Comparison of ENCODE assay signal across 22 cellular contexts in the genomic region with DNA sequence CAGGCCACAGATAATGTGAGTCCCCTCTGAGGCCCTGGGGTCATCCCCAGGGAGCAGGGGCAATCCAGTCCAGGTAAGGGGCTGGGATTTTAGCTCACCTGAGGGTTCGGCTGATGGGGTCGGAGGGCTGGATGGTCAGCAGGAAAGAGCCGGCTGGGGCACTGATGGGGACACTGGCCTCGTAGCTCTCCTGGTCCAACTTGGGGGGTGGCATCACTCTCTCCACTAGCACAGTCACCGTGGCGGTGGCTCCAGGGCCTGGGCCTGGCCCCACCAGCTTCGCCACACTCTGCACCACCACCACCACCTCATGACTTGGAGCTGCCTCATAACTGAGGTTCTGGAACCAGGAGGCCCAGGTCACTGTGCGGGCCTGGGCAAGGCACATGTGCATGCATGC. TPM values are rescaled to one million over a fixed set of nuclear protein-coding genes. Genes with fewer than 3 reads are reported as not detected.
DNase-seq lines count a peak whose midpoint lies in the region; ATAC-seq, FAIRE-seq and TF ChIP-seq lines count a peak whose summit lies in the region.
"Had no signal": no experiment of that assay in that cellular context is flagged by ENCODE, and none has a peak within 500 bp of the region (broad histone marks: within the 10 kb centered on the region; RNA-seq: fewer than 3 reads in every experiment).

No MANE protein-coding gene starts in this region.

- H3K4me3 Mint-ChIP-seq in neural progenitor cell = no peak overlapping the region
- H3K4me3 Mint-ChIP-seq in activated naive CD4-positive, alpha-beta T cell treated with anti-CD3 and anti-CD28 coated beads for 36 hours = no peak overlapping the region
- H3K4me3 Mint-ChIP-seq: CD4-positive, CD25-positive, alpha-beta regulatory T cell; GM23338; HFFc6; IgD-negative memory B cell had no signal

- no peak for TF ChIP-seq CTCF in PC-9 (conservative IDR thresholded peaks at IDR 0.05)
- TF ChIP-seq CTCF in kidney (IDR thresholded peaks at IDR 0.05; ENCODE audit: borderline replicate concordance, extremely low read depth, insufficient read depth) = no peak
- TF ChIP-seq CTCF in neural progenitor cell (IDR thresholded peaks at IDR 0.05) = no peak

- H3K27ac ChIP-seq in PC-9 (no peak overlapping the region), kidney (ENCODE audit: low read depth in 2 of 2, low read length in 2 of 2) (peak overlapping the region in 1 of 2 donors; percentile 61), neural progenitor cell (no peak overlapping the region)

- H3K27me3 Mint-ChIP-seq in neural progenitor cell (ENCODE audit: insufficient read depth, low read depth) = peaks cover 18% of the 10 kb centered on the region
- no peaks in the 10 kb centered on the region for H3K27me3 Mint-ChIP-seq in activated naive CD4-positive, alpha-beta T cell treated with anti-CD3 and anti-CD28 coated beads for 36 hours (ENCODE audit: low read depth)

- no peaks in the 10 kb centered on the region for H3K36me3 Mint-ChIP-seq in neural progenitor cell
- H3K36me3 Mint-ChIP-seq in activated naive CD4-positive, alpha-beta T cell treated with anti-CD3 and anti-CD28 coated beads for 36 hours (ENCODE audit: low read depth) = no peaks in the 10 kb centered on the region
- H3K36me3 Mint-ChIP-seq: CD4-positive, CD25-positive, alpha-beta regulatory T cell; IgD-negative memory B cell had no signal

- H3K4me3 ChIP-seq in PC-9 = no peak overlapping the region
- no peak overlapping the region for H3K4me3 ChIP-seq in kidney (ENCODE audit: low read length in 2 of 2)
- no peak overlapping the region for H3K4me3 ChIP-seq in neural progenitor cell
- H3K4me3 ChIP-seq: GM23338 had no signal

- H3K27me3 ChIP-seq in PC-9 (ENCODE audit: insufficient read depth, low read depth) (no peaks in the 10 kb centered on the region), neural progenitor cell (peaks cover 3% of the 10 kb centered on the region)
- H3K27me3 ChIP-seq: BE2C had no signal

- no peaks in the 10 kb centered on the region for H4K20me1 ChIP-seq in PC-9 (ENCODE audit: insufficient read depth)
- H4K20me1 ChIP-seq in neural progenitor cell (ENCODE audit: low read depth) = no peaks in the 10 kb centered on the region

- CTCF ChIA-PET in PC-9 (lab: Charles Lee) = no interaction called here
- CTCF ChIA-PET in activated naive CD4-positive, alpha-beta T cell treated with anti-CD3 and anti-CD28 coated beads for 36 hours (lab: Charles Lee) = interaction anchor here (0.6 to 3.0 kb wide), 5 partner anchors 10 to 44 kb away, joined by 3 to 10 read pairs (median 6); no protein-coding TSS in a partner anchor

- POLR2A ChIA-PET in PC-9 (lab: Charles Lee; ENCODE audit: unreplicated experiment) = no interaction called here

- H3K9me3 Mint-ChIP-seq in neural progenitor cell = no peaks in the 10 kb centered on the region
- no peaks in the 10 kb centered on the region for H3K9me3 Mint-ChIP-seq in activated naive CD4-positive, alpha-beta T cell treated with anti-CD3 and anti-CD28 coated beads for 36 hours
- H3K9me3 Mint-ChIP-seq: CD4-positive, CD25-positive, alpha-beta regulatory T cell; GM23338; HFFc6; IgD-negative memory B cell had no signal

- no peaks in the 10 kb centered on the region for H3K9me2 ChIP-seq in PC-9 (ENCODE audit: insufficient read depth)

- H3K9me3 ChIP-seq in PC-9 (ENCODE audit: insufficient read depth, low read depth) (no peaks in the 10 kb centered on the region), kidney (ENCODE audit: control insufficient read depth in 1 of 2, low read length in 2 of 2) (no peaks in the 10 kb centered on the region), neural progenitor cell (ENCODE audit: low read depth) (no peaks in the 10 kb centered on the region)
- H3K9me3 ChIP-seq: BE2C, Caco-2 had no signal

- BruUV-seq in PC-9 (replicated peaks; lab: Mats Ljungman, UMichigan) = no TSS peak

- H3K4me2 ChIP-seq in PC-9 = peak overlapping the region; percentile 53
- H3K4me2 ChIP-seq in neural progenitor cell = no peak overlapping the region
- H3K4me2 ChIP-seq: GM23338 had no signal

- H3K4me1 Mint-ChIP-seq in neural progenitor cell = peaks cover 21% of the 10 kb centered on the region
- H3K4me1 Mint-ChIP-seq in activated naive CD4-positive, alpha-beta T cell treated with anti-CD3 and anti-CD28 coated beads for 36 hours (ENCODE audit: low read depth) = no peaks in the 10 kb centered on the region
- H3K4me1 Mint-ChIP-seq: CD4-positive, CD25-positive, alpha-beta regulatory T cell; GM23338; IgD-negative memory B cell had no signal

- intact Hi-C loops in PC-9 (cut with micrococcal nuclease; ENCODE audit: unreplicated experiment) (no loop called here), kidney (cut with DNase I) (no loop called here)
- intact Hi-C loops in activated naive CD4-positive, alpha-beta T cell treated with anti-CD3 and anti-CD28 coated beads for 36 hours (cut with micrococcal nuclease) = no loop called here

- DNase-seq in 8988T (peak; percentile 25), PC-9 (no peak), kidney (peak; percentile 61), neural progenitor cell (ENCODE audit: low spot score) (no peak)
- DNase-seq in activated naive CD4-positive, alpha-beta T cell treated with anti-CD3 and anti-CD28 coated beads for 36 hours = no peak
- DNase-seq: ACHN; BE2C; C1 segment of cervical spinal cord; Caco-2; CD4-positive, CD25-positive, alpha-beta regulatory T cell; HFFc6 had no signal

- H3K79me2 ChIP-seq in PC-9 (ENCODE audit: low read depth) (no peaks in the 10 kb centered on the region), neural progenitor cell (ENCODE audit: low read depth) (no peaks in the 10 kb centered on the region)

- peak overlapping the region; percentile 83 for H3K27ac Mint-ChIP-seq in neural progenitor cell
- no peak overlapping the region for H3K27ac Mint-ChIP-seq in activated naive CD4-positive, alpha-beta T cell treated with anti-CD3 and anti-CD28 coated beads for 36 hours
- H3K27ac Mint-ChIP-seq: CD4-positive, CD25-positive, alpha-beta regulatory T cell; GM23338; HFFc6; IgD-negative memory B cell had no signal

- no peak overlapping the region for H2AFZ ChIP-seq in PC-9
- H2AFZ ChIP-seq in neural progenitor cell (replicated peaks) = no peak overlapping the region
- H2AFZ ChIP-seq: GM23338 had no signal

- H3K4me1 ChIP-seq in PC-9 (replicated peaks; ENCODE audit: insufficient read depth) = peaks cover 17% of the 10 kb centered on the region
- H3K4me1 ChIP-seq in kidney (ENCODE audit: control insufficient read depth in 1 of 2, insufficient read depth in 1 of 2, low read depth in 1 of 2, low read length in 2 of 2) = peaks cover 0 to 23% of the 10 kb centered on the region in 2 donors
- no peaks in the 10 kb centered on the region for H3K4me1 ChIP-seq in neural progenitor cell
- H3K4me1 ChIP-seq: BE2C had no signal

- H3K36me3 ChIP-seq in PC-9 (ENCODE audit: low read depth) (no peaks in the 10 kb centered on the region), kidney (ENCODE audit: control insufficient read depth in 1 of 2, insufficient read depth in 2 of 2, low read length in 2 of 2) (peaks cover 10 to 23% of the 10 kb centered on the region in 2 donors), neural progenitor cell (no peaks in the 10 kb centered on the region)
- H3K36me3 ChIP-seq: BE2C had no signal

- FAIRE-seq in kidney (lab: Jason Lieb, UNC) = no peak
- FAIRE-seq: A204.1, D721Med, G401.6, GM12891, GM19239, H54, HepG2 had no signal

- H3F3A ChIP-seq in PC-9 (ENCODE audit: insufficient read depth, low read depth) (no peaks in the 10 kb centered on the region), neural progenitor cell (ENCODE audit: low read depth) (no peaks in the 10 kb centered on the region)

- H3K9ac ChIP-seq in kidney (ENCODE audit: low read length in 2 of 2) (peak overlapping the region in 1 of 2 donors; percentile 7), neural progenitor cell (no peak overlapping the region)

- ATAC-seq in HG02973 (IDR thresholded peaks at IDR 0.05; ENCODE audit: unreplicated experiment) (no peak), GM21529 (IDR thresholded peaks at IDR 0.05; ENCODE audit: unreplicated experiment) (no peak)
- ATAC-seq: GM23338, HepG2 had no signal

RNA-seq across cellular contexts. Expression of a gene that starts 6.9 kb away (rescaled TPM):
- total RNA-seq in PC-9 (2021) (not detected in 2 replicates), kidney (1,188 TPM), neural progenitor cell (ENCODE audit: low replicate concordance) (not detected in 2 replicates)
- polyA plus RNA-seq in kidney (ENCODE audit: insufficient read depth, low read depth, low replicate concordance) = 1,180 TPM
- not detected for total RNA-seq in activated naive CD4-positive, alpha-beta T cell treated with anti-CD3 and anti-CD28 coated beads for 36 hours
- total RNA-seq: CD4-positive, CD25-positive, alpha-beta regulatory T cell; GM23338 had no signal
- polyA plus RNA-seq: CD4-positive, CD25-positive, alpha-beta regulatory T cell; GM23338; IgD-negative memory B cell had no signal

RNA-seq across cellular contexts. Expression of a gene that starts 13.5 kb away (rescaled TPM):
- total RNA-seq in PC-9 (2021) (0.24 TPM in 1 of 2 replicates, not detected in the other), kidney (90.9 TPM), neural progenitor cell (ENCODE audit: low replicate concordance) (0.12 and 0.24 TPM in 2 replicates)
- 14.3 TPM for polyA plus RNA-seq in kidney (ENCODE audit: insufficient read depth, low read depth, low replicate concordance)
- under 1 TPM in 1 of 2 experiments, not detected in 1; 0.25 TPM for total RNA-seq in activated naive CD4-positive, alpha-beta T cell treated with anti-CD3 and anti-CD28 coated beads for 36 hours
- total RNA-seq: GM23338 had no signal
- polyA plus RNA-seq: CD4-positive, CD25-positive, alpha-beta regulatory T cell; IgD-negative memory B cell had no signal

RNA-seq across cellular contexts. Expression of a gene that starts 22.4 kb away (rescaled TPM):
- 81.7 and 87.1 TPM in 2 replicates for total RNA-seq in PC-9 (2021)
- 71.2 TPM for total RNA-seq in kidney
- 284 TPM for polyA plus RNA-seq in kidney (ENCODE audit: insufficient read depth, low read depth, low replicate concordance)
- total RNA-seq in neural progenitor cell (ENCODE audit: low replicate concordance) = 55.5 and 76.0 TPM in 2 replicates
- 100 to 1,000 TPM; 169 to 173 TPM for total RNA-seq in activated naive CD4-positive, alpha-beta T cell treated with anti-CD3 and anti-CD28 coated beads for 36 hours

RNA-seq across cellular contexts. Expression of a gene that starts 23.5 kb away (rescaled TPM):
- total RNA-seq in PC-9 (2021) (32.8 and 35.1 TPM in 2 replicates), kidney (72.1 TPM), neural progenitor cell (ENCODE audit: low replicate concordance) (11.1 and 20.9 TPM in 2 replicates)
- 76.9 TPM for polyA plus RNA-seq in kidney (ENCODE audit: insufficient read depth, low read depth, low replicate concordance)
- 10 to 100 TPM; 20.0 to 22.0 TPM for total RNA-seq in activated naive CD4-positive, alpha-beta T cell treated with anti-CD3 and anti-CD28 coated beads for 36 hours

RNA-seq across cellular contexts. Expression of a gene that starts 31.5 kb away (rescaled TPM):
- total RNA-seq in PC-9 (2021) (17.4 and 21.6 TPM in 2 replicates), kidney (9.2 TPM), neural progenitor cell (ENCODE audit: low replicate concordance) (6.6 and 12.6 TPM in 2 replicates)
- polyA plus RNA-seq in kidney (ENCODE audit: insufficient read depth, low read depth, low replicate concordance) = 5.1 TPM
- 10 to 100 TPM; 18.8 to 20.6 TPM for total RNA-seq in activated naive CD4-positive, alpha-beta T cell treated with anti-CD3 and anti-CD28 coated beads for 36 hours

Comparison
In these comparisons a context has a peak if more than half of its experiments do, and no peak if none do; other contexts are left out.
1. DNase-seq: peak in 8988T (single experiment) and kidney (single experiment); none in PC-9 (0 of 2), neural progenitor cell (single experiment) and activated naive CD4-positive, alpha-beta T cell treated with anti-CD3 and anti-CD28 coated beads for 36 hours (single experiment).
2. RNA of a gene that starts 6.9 kb away (total RNA-seq): 1,188 TPM in kidney (single experiment); not detected in PC-9, not detected in activated naive CD4-positive, alpha-beta T cell treated with anti-CD3 and anti-CD28 coated beads for 36 hours and not detected in neural progenitor cell; every median in the first group is over 1,000 times any median in the second.
3. RNA of a gene that starts 13.5 kb away (total RNA-seq): 90.9 TPM in kidney (single experiment); 0.25 TPM in activated naive CD4-positive, alpha-beta T cell treated with anti-CD3 and anti-CD28 coated beads for 36 hours, 0.12 to 0.24 TPM in neural progenitor cell and 0.24 TPM in PC-9; every median in the first group is over 10 times any median in the second.